ENCODE assay signal across 26 cellular contexts in the genomic region with DNA sequence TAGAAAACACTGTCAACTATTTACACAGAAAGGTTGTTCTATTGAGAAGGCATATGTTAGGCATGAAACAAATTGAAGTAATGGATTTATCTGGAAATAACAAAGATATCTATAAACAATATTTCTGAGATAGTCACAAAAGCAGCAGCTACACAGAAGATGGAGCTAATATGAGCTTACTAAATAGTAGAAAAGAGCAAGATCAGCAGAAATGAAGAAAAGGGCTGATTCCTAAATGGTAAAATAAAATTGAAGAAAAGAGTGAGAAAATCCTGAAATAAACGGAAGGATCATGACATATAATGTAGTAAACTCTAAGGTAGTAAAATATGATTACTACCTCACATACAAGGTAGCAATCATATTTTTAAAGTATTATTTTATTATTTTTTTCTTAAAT.
"Had no signal": no experiment of that assay in that cellular context is flagged by ENCODE, and none has a peak within 500 bp of the region (broad histone marks: within the 10 kb centered on the region; RNA-seq: fewer than 3 reads in every experiment).

No MANE protein-coding gene starts in this region.

- H3K27ac ChIP-seq: colonic mucosa, epithelial cell of prostate, esophagus squamous epithelium, gastrocnemius medialis, heart right ventricle, left lung, lower lobe of right lung had no signal

- H3K4me3 ChIP-seq: colonic mucosa, esophagus squamous epithelium, gastrocnemius medialis, heart right ventricle, left lung, lower lobe of right lung, mucosa of descending colon had no signal

- DNase-seq: colonic mucosa; cortex of kidney; effector CD8-positive, alpha-beta T cell; effector memory CD8-positive, alpha-beta T cell; endodermal cell; erythroblast; esophagus squamous epithelium; foreskin fibroblast; foreskin melanocyte; gastrocnemius medialis; glutamatergic neuron; head of caudate nucleus; heart right ventricle; hippocampal formation; left cardiac atrium; left lung; left ventricle myocardium superior; lower lobe of right lung; mesenchymal stem cell; mucosa of descending colon; naive B cell had no signal

- H3K9me3 ChIP-seq: colonic mucosa, esophagus squamous epithelium, gastrocnemius medialis, lower lobe of right lung, mucosa of descending colon had no signal

- H3K4me1 ChIP-seq: colonic mucosa, esophagus squamous epithelium, gastrocnemius medialis, heart right ventricle, left lung, lower lobe of right lung had no signal

- ATAC-seq: effector memory CD8-positive, alpha-beta T cell; esophagus mucosa; gastrocnemius medialis; heart right ventricle; left cardiac atrium; left lung; left ventricle myocardium superior; lower lobe of right lung; mucosa of descending colon had no signal

- H3K27me3 ChIP-seq: colonic mucosa, esophagus squamous epithelium, gastrocnemius medialis, heart right ventricle, left lung had no signal

- H3K36me3 ChIP-seq: colonic mucosa, esophagus squamous epithelium, gastrocnemius medialis, heart right ventricle, left lung, lower lobe of right lung had no signal

- FAIRE-seq: endometrium, islet of Langerhans, keratinocyte had no signal
